In the genomic region with DNA sequence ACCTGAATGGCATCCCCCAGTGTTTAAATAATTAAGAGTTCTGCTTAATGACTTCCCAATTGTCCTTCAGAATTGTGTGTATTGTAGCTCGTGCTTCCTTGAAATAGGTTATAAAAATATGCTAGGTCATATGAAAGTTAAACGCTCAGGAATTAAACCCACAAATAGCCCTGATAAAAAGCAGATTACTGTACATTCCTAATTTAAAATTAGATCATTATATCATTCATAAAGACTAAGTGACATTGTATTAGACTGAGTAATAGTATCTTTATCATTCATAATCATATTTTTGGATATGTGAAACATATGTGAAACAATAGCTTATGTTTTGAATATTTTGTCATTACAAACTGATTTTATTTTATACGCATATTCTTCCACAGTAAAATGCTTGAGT, we compare ENCODE assay signal across 33 cellular contexts.
"Had no signal": no experiment of that assay in that cellular context is flagged by ENCODE, and none has a peak within 500 bp of the region (broad histone marks: within the 10 kb centered on the region; RNA-seq: fewer than 3 reads in every experiment).

No MANE protein-coding gene starts in this region.

- ATAC-seq: activated CD8-positive, alpha-beta T cell treated with anti-CD3 and anti-CD28 coated beads for 36 hours; activated naive CD4-positive, alpha-beta T cell treated with anti-CD3 and anti-CD28 coated beads, Interleukin-2, amount 50 U/mL, for 72 hours; activated T-cell treated with anti-CD3 and anti-CD28 coated beads, Interleukin-2, amount 50 U/mL, for 4 hours; activated T-cell treated with anti-CD3 and anti-CD28 coated beads, Interleukin-2, amount 50 U/mL, for 72 hours; activated T-helper 17 cell treated with anti-CD3 and anti-CD28 coated beads, Interleukin-2, amount 50 U/mL, for 72 hours; body of pancreas had no signal

- H3K27ac ChIP-seq: adrenal gland, body of pancreas, brain microvascular endothelial cell, breast epithelium, VCaP had no signal

- H3K36me3 ChIP-seq: adrenal gland, brain microvascular endothelial cell, breast epithelium had no signal

- H3K27me3 ChIP-seq: adrenal gland, body of pancreas, brain microvascular endothelial cell, breast epithelium had no signal

- DNase-seq: activated B cell treated with CpG ODN at 0.5 μM for 24 hours; activated CD4-positive, alpha-beta memory T cell treated with anti-CD3 and anti-CD28 coated beads for 36 hours; activated CD4-positive, alpha-beta T cell treated with anti-CD3 and anti-CD28 coated beads for 4 hours; activated CD4-positive, alpha-beta T cell treated with anti-CD3 and anti-CD28 coated beads, Interleukin-2, amount 10 ng/mL, durations not matched to agents 24 days and 14 days; activated CD4-positive, alpha-beta T cell treated with anti-CD3 and anti-CD28 coated beads, Interleukin-2, amount 50 U/mL, for 1 hour; activated CD4-positive, alpha-beta T cell treated with anti-CD3 and anti-CD28 coated beads, Interleukin-2, amount 50 U/mL, for 4 hours; activated CD4-positive, CD25-positive, alpha-beta regulatory T cell treated with anti-CD3 and anti-CD28 coated beads, Interleukin-2, amount 50 U/mL, for 72 hours; activated CD8-positive, alpha-beta memory T cell treated with anti-CD3 and anti-CD28 coated beads, Interleukin-2, amount 50 U/mL, for 4 hours; activated CD8-positive, alpha-beta T cell treated with anti-CD3 and anti-CD28 coated beads for 36 hours; activated effector memory CD4-positive, alpha-beta T cell treated with anti-CD3 and anti-CD28 coated beads, Interleukin-2, amount 50 U/mL, for 16 hours; activated gamma-delta T cell treated with Interleukin-2 at 50 U/mL for 16 hours; activated naive CD4-positive, alpha-beta T cell; activated naive CD4-positive, alpha-beta T cell treated with anti-CD3 and anti-CD28 coated beads for 36 hours; activated naive CD4-positive, alpha-beta T cell treated with anti-CD3 and anti-CD28 coated beads, Interleukin-2, amount 50 U/mL, for 16 hours; activated naive CD8-positive, alpha-beta T cell treated with anti-CD3 and anti-CD28 coated beads for 36 hours; activated T-cell treated with anti-CD3 and anti-CD28 coated beads for 4 hours; activated T-cell treated with anti-CD3 and anti-CD28 coated beads, Interleukin-2, amount 50 U/mL, for 1 hour; activated T-cell treated with anti-CD3 and anti-CD28 coated beads, Interleukin-2, amount 50 U/mL, for 4 hours; activated T-cell treated with anti-CD3 and anti-CD28 coated beads, Interleukin-2, amount 50 U/mL, for 72 hours; adrenal gland; amniotic stem cell; aorta; body of pancreas; brain microvascular endothelial cell; caudate nucleus; cerebellar nuclear complex; T-helper 1 cell; T-helper 2 cell; T-helper 9 cell had no signal

- H3K4me3 ChIP-seq: adrenal gland, body of pancreas, breast epithelium had no signal

- H3K4me1 ChIP-seq: adrenal gland, body of pancreas, breast epithelium had no signal

- H3K9me3 ChIP-seq: body of pancreas, breast epithelium had no signal
